15 cellular contexts compared by ENCODE assay signal in the genomic region with DNA sequence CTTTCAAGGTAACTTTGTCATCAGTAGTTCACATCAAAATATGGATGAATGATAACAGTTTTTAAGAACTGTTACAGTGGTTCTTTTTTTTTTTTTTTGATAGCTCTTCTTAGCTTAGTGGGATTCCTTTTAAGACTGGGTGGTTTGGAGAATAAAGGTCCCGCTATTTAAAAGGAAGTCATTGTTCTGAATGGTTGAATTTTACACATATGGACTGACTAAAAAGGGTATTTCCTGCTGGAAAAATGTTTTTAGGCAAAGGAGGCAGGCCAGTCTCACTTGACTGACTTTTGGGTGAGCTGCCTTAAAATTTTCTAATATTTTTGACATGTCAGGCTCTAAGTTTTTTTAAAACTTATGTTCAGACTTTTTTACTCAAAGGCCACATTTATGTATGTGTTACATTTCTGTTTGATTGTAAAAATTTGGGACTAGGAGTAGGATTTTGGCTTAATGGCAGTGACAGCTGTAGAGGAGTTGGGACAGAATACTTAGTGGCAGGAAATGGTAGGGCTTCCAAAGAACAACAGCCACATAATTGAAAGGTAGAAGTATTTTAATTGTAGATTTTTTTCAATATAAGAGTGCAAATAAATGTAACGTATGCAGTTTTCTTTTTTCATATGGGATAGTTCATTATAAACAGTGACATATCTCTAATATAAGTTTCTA. TPM values are rescaled to one million over a fixed set of nuclear protein-coding genes. Genes with fewer than 3 reads are reported as not detected.
DNase-seq lines count a peak whose midpoint lies in the region; ATAC-seq and TF ChIP-seq lines count a peak whose summit lies in the region.
"Had no signal": no experiment of that assay in that cellular context is flagged by ENCODE, and none has a peak within 500 bp of the region (broad histone marks: within the 10 kb centered on the region; RNA-seq: fewer than 3 reads in every experiment).

No MANE protein-coding gene starts in this region.

- DNase-seq in CD4-positive, alpha-beta T cell = no peak
- DNase-seq in activated naive CD8-positive, alpha-beta T cell treated with anti-CD3 and anti-CD28 coated beads, Interleukin-2, amount 50 U/mL, for 24 hours = no peak
- DNase-seq in naive thymus-derived CD8-positive, alpha-beta T cell = no peak
- DNase-seq: CD8-positive, alpha-beta T cell; glutamatergic neuron; NCI-H1436 treated with DMSO at 0.1 percent for 48 hours; stimulated activated CD4-positive, alpha-beta T cell treated with anti-CD3 and anti-CD28 coated beads, Interleukin-15, amount 100 ng/mL, for 24 hours; SW 1271; WERI-Rb-1 had no signal

- TF ChIP-seq CTCF in CD4-positive, alpha-beta T cell (IDR thresholded peaks at IDR 0.05) = no peak
- TF ChIP-seq CTCF in HEK293 (tag by site-specific recombination; IDR thresholded peaks at IDR 0.05) = no peak

- H3K27ac ChIP-seq in CD4-positive, alpha-beta T cell (ENCODE audit: low read depth, low read length) = no peak overlapping the region
- no peak overlapping the region for H3K27ac ChIP-seq in HEK293 (ENCODE audit: extremely low read depth, low read depth, low read length)
- H3K27ac ChIP-seq: prostate gland, WERI-Rb-1 had no signal

- H3K27ac Mint-ChIP-seq in CD4-positive, alpha-beta T cell = peak overlapping the region; percentile 55
- H3K27ac Mint-ChIP-seq in activated naive CD8-positive, alpha-beta T cell treated with anti-CD3 and anti-CD28 coated beads, Interleukin-2, amount 50 U/mL, for 24 hours = peak overlapping the region; percentile 41
- peak overlapping the region in 5 of 10 donors; percentile 3 to 44 (median 29) for H3K27ac Mint-ChIP-seq in naive thymus-derived CD8-positive, alpha-beta T cell
- H3K27ac Mint-ChIP-seq: CD8-positive, alpha-beta T cell had no signal

- H3K9me3 Mint-ChIP-seq in CD4-positive, alpha-beta T cell = no peaks in the 10 kb centered on the region
- no peaks in the 10 kb centered on the region for H3K9me3 Mint-ChIP-seq in activated naive CD8-positive, alpha-beta T cell treated with anti-CD3 and anti-CD28 coated beads, Interleukin-2, amount 50 U/mL, for 24 hours
- no peaks in the 10 kb centered on the region for H3K9me3 Mint-ChIP-seq in naive thymus-derived CD8-positive, alpha-beta T cell
- H3K9me3 Mint-ChIP-seq: CD8-positive, alpha-beta T cell had no signal

- ATAC-seq in CD4-positive, alpha-beta T cell (ENCODE audit: poor library complexity) = no peak
- no peak for ATAC-seq in activated naive CD8-positive, alpha-beta T cell treated with anti-CD3 and anti-CD28 coated beads, Interleukin-2, amount 50 U/mL, for 24 hours
- ATAC-seq in naive thymus-derived CD8-positive, alpha-beta T cell = no peak
- no peak for ATAC-seq in HG02885 (IDR thresholded peaks at IDR 0.05; ENCODE audit: poor library complexity, unreplicated experiment)
- no peak for ATAC-seq in GM18909 (IDR thresholded peaks at IDR 0.05; ENCODE audit: poor library complexity, unreplicated experiment)
- no peak for ATAC-seq in HG02973 (IDR thresholded peaks at IDR 0.05; ENCODE audit: unreplicated experiment)
- ATAC-seq: CD8-positive, alpha-beta T cell; HCT116 had no signal

- H3K4me1 ChIP-seq in HEK293 (ENCODE audit: control insufficient read depth, insufficient read depth, low read length) = peaks cover 49% of the 10 kb centered on the region
- H3K4me1 ChIP-seq: prostate gland had no signal

- H3K27me3 Mint-ChIP-seq in CD4-positive, alpha-beta T cell = no peaks in the 10 kb centered on the region
- no peaks in the 10 kb centered on the region for H3K27me3 Mint-ChIP-seq in activated naive CD8-positive, alpha-beta T cell treated with anti-CD3 and anti-CD28 coated beads, Interleukin-2, amount 50 U/mL, for 24 hours
- no peaks in the 10 kb centered on the region for H3K27me3 Mint-ChIP-seq in naive thymus-derived CD8-positive, alpha-beta T cell

- H3K36me3 Mint-ChIP-seq in CD4-positive, alpha-beta T cell (ENCODE audit: low read depth) = peaks cover 20% of the 10 kb centered on the region
- peaks cover 17% of the 10 kb centered on the region for H3K36me3 Mint-ChIP-seq in activated naive CD8-positive, alpha-beta T cell treated with anti-CD3 and anti-CD28 coated beads, Interleukin-2, amount 50 U/mL, for 24 hours (ENCODE audit: low read depth)
- H3K36me3 Mint-ChIP-seq in naive thymus-derived CD8-positive, alpha-beta T cell = peaks cover 0 to 14% (median 2%) of the 10 kb centered on the region in 3 donors

- POLR2A ChIA-PET in CD4-positive, alpha-beta T cell (lab: Charles Lee) = interaction anchor here (2.3 kb wide), 1 partner anchor 13 kb away, joined by 23 read pairs; the partner anchor contains the start of gene VAPA
- POLR2A ChIA-PET in HEK293 (lab: Yijun Ruan, JAX) = interaction anchor here (1.3 to 2.3 kb wide), 2 partner anchors 10 to 14 kb away, joined by 4 to 10 read pairs; partner anchors contain the start of gene VAPA
- POLR2A ChIA-PET in naive thymus-derived CD8-positive, alpha-beta T cell (lab: Charles Lee) = interaction anchor here (0.7 to 1.0 kb wide), 2 partner anchors 14 to 28 kb away, joined by 4 to 5 read pairs; partner anchors contain the start of gene VAPA

- CTCF ChIA-PET in CD4-positive, alpha-beta T cell (lab: Charles Lee) = interaction anchor here (0.7 to 1.2 kb wide), 2 partner anchors 11 to 16 kb away, joined by 3 read pairs; no protein-coding TSS in a partner anchor
- CTCF ChIA-PET in HEK293 (lab: Yijun Ruan, JAX) = interaction anchor here (0.6 to 1.8 kb wide), 3 partner anchors 12 to 46 kb away, joined by 3 to 4 read pairs (median 3); no protein-coding TSS in a partner anchor

- peaks cover 63% of the 10 kb centered on the region for H3K4me1 Mint-ChIP-seq in CD4-positive, alpha-beta T cell (ENCODE audit: low read depth)
- peaks cover 83% of the 10 kb centered on the region for H3K4me1 Mint-ChIP-seq in activated naive CD8-positive, alpha-beta T cell treated with anti-CD3 and anti-CD28 coated beads, Interleukin-2, amount 50 U/mL, for 24 hours
- peaks cover 33 to 87% (median 72%) of the 10 kb centered on the region in 4 donors for H3K4me1 Mint-ChIP-seq in naive thymus-derived CD8-positive, alpha-beta T cell

- H3K27me3 ChIP-seq in CD4-positive, alpha-beta T cell (ENCODE audit: control insufficient read depth, insufficient read depth, low read length) = no peaks in the 10 kb centered on the region

- H3K4me3 Mint-ChIP-seq in CD4-positive, alpha-beta T cell = peak overlapping the region; percentile 36
- no peak overlapping the region for H3K4me3 Mint-ChIP-seq in activated naive CD8-positive, alpha-beta T cell treated with anti-CD3 and anti-CD28 coated beads, Interleukin-2, amount 50 U/mL, for 24 hours
- H3K4me3 Mint-ChIP-seq in naive thymus-derived CD8-positive, alpha-beta T cell = peak overlapping the region in 8 of 10 donors; percentile 22 to 61 (median 52)
- H3K4me3 Mint-ChIP-seq: CD8-positive, alpha-beta T cell had no signal

- intact Hi-C loops in CD4-positive, alpha-beta T cell (cut with DNase I, micrococcal nuclease) = no loop called here

- H3K36me3 ChIP-seq in HEK293 (ENCODE audit: control insufficient read depth in 2 of 2, insufficient read depth in 1 of 2, low read length in 2 of 2) = peaks cover 3 to 5% of the 10 kb centered on the region in 2 experiments
- H3K36me3 ChIP-seq: prostate gland had no signal

- H3K4me3 ChIP-seq in HEK293 (ENCODE audit: low read depth, low read length) = no peak overlapping the region
- H3K4me3 ChIP-seq: prostate gland had no signal

- no peaks in the 10 kb centered on the region for H3K9me3 ChIP-seq in CD4-positive, alpha-beta T cell (ENCODE audit: control insufficient read depth, low read length)
- no peaks in the 10 kb centered on the region for H3K9me3 ChIP-seq in HEK293 (ENCODE audit: control insufficient read depth, insufficient read depth, low read depth, low read length)
- H3K9me3 ChIP-seq: prostate gland had no signal

TF ChIP-seq in HEK293, 187 proteins besides CTCF, POLR2A, EP300 and RAD21:
- 0 out of 2 replicates have a peak, but pooled peaks have one; percentile 21 for TF ChIP-seq ZNF449 (tag by site-specific recombination; IDR thresholded peaks at IDR 0.05)
- no peak for TF ChIP-seq ZBTB21 (tag by site-specific recombination; IDR thresholded peaks at IDR 0.05)
- no peak for TF ChIP-seq KLF10 (tag by site-specific recombination; IDR thresholded peaks at IDR 0.05)
- no peak for TF ChIP-seq ZNF571 (tag by site-specific recombination; IDR thresholded peaks at IDR 0.05)
- no peak for TF ChIP-seq ZBTB6 (tag by site-specific recombination; IDR thresholded peaks at IDR 0.05)
TF ChIP-seq in HEK293: peak in this region for 1.

RNA-seq across cellular contexts. Expression of gene VAPA, which starts 13.7 kb away (rescaled TPM):
- total RNA-seq in CD4-positive, alpha-beta T cell = 100 to 1,000 TPM; 162 to 177 TPM
- 100 to 1,000 TPM; 119 to 121 TPM for total RNA-seq in naive thymus-derived CD8-positive, alpha-beta T cell
- 100 to 1,000 TPM; 187 to 214 (median 199) TPM for polyA plus RNA-seq in naive thymus-derived CD8-positive, alpha-beta T cell

RNA-seq across cellular contexts. Expression of gene TXNDC2, which starts 41.8 kb away (rescaled TPM):
- total RNA-seq in CD4-positive, alpha-beta T cell = not detected
- not detected for total RNA-seq in naive thymus-derived CD8-positive, alpha-beta T cell
- polyA plus RNA-seq in naive thymus-derived CD8-positive, alpha-beta T cell = not detected
- total RNA-seq: CD8-positive, alpha-beta T cell had no signal
